In genomic region chr6:130018292-130018829, GRCh38 we compare ENCODE assay signal across 8 cellular contexts. TPM values are rescaled to one million over a fixed set of nuclear protein-coding genes. Genes with fewer than 3 reads are reported as not detected.
DNase-seq lines count a peak whose midpoint lies in the region; ATAC-seq and TF ChIP-seq lines count a peak whose summit lies in the region.

L3MBTL3 (plus strand) TSS chr6:130018581; CDS start chr6:130042700, 24,119 bp downstream.

- ATAC-seq in HG02642 (IDR thresholded peaks at IDR 0.05; ENCODE audit: poor library complexity, unreplicated experiment) = peak; percentile 78
- peak; percentile 90 for ATAC-seq in upper lobe of right lung

- WGBS in prostate gland = 1% methylated on average over 27 of the region's 29 CpGs

- peak; percentile 21 for TF ChIP-seq POLR2A in prostate gland (IDR thresholded peaks at IDR 0.05)

- H3K4me1 ChIP-seq in right atrium auricular region = no peaks in the 10 kb centered on the region
- H3K4me1 ChIP-seq in prostate gland (replicated peaks) = no peaks in the 10 kb centered on the region
- no peaks in the 10 kb centered on the region for H3K4me1 ChIP-seq in upper lobe of right lung

- H3K9me3 ChIP-seq in right atrium auricular region = no peaks in the 10 kb centered on the region
- no peaks in the 10 kb centered on the region for H3K9me3 ChIP-seq in prostate gland
- no peaks in the 10 kb centered on the region for H3K9me3 ChIP-seq in upper lobe of right lung

- intact Hi-C loops in prostate gland (cut with DNase I) = loop anchor here (5.0 kb wide), 1 partner anchor 421 kb away; no protein-coding TSS in a partner anchor
- intact Hi-C loops in upper lobe of right lung (cut with DNase I) = no loop called here

- no peaks in the 10 kb centered on the region for H3K27me3 ChIP-seq in right atrium auricular region
- no peaks in the 10 kb centered on the region for H3K27me3 ChIP-seq in prostate gland (replicated peaks; ENCODE audit: insufficient read depth)
- H3K27me3 ChIP-seq in upper lobe of right lung = no peaks in the 10 kb centered on the region

- TF ChIP-seq CTCF in GM12865 (IDR thresholded peaks at IDR 0.05; ENCODE audit: insufficient read depth, low read depth, low read length, missing control alignments) (no peak), right atrium auricular region (IDR thresholded peaks at IDR 0.05) (no peak), prostate gland (IDR thresholded peaks at IDR 0.05) (no peak), upper lobe of right lung (IDR thresholded peaks at IDR 0.05) (no peak)

- DNase-seq in GM12865 (ENCODE audit: low read depth) (peak; percentile 88), NCI-H1105 treated with DMSO at 0.1 percent for 48 hours (lab: John Stamatoyannopoulos, UW) (peak; percentile 89), T-helper 2 cell (peak; percentile 69 to 91 (median 81)), right atrium auricular region (ENCODE audit: low spot score) (peak; percentile 83), prostate gland (ENCODE audit: low spot score) (peak; percentile 86), upper lobe of right lung (peak; percentile 94)

- H3K36me3 ChIP-seq in right atrium auricular region (no peaks in the 10 kb centered on the region), prostate gland (no peaks in the 10 kb centered on the region), upper lobe of right lung (no peaks in the 10 kb centered on the region)

- H3K4me3 ChIP-seq in GM12865 (ENCODE audit: low read depth, low read length) (peak within 1 kb of the TSS; percentile 93), right atrium auricular region (peak within 1 kb of the TSS; percentile 84 to 85), prostate gland (peak within 1 kb of the TSS; percentile 74 to 78), upper lobe of right lung (peak within 1 kb of the TSS; percentile 82)

- H3K27ac ChIP-seq in angular gyrus (ENCODE audit: low read depth, low read length) (peak within 1 kb of the TSS; percentile 24), right atrium auricular region (peak within 1 kb of the TSS; percentile 68 to 73), prostate gland (peak within 1 kb of the TSS; percentile 79 to 85), upper lobe of right lung (peak within 1 kb of the TSS; percentile 77)

RNA-seq across cellular contexts. Expression of gene L3MBTL3, which starts in this region (rescaled TPM):
- total RNA-seq in right atrium auricular region (1 to 10 TPM; 1.8 to 3.1 TPM), prostate gland (10 to 100 TPM in 1 of 2 donors, 1 to 10 TPM in 1; 7.7 to 25.0 TPM), upper lobe of right lung (6.3 TPM)

Comparison
In these comparisons a context has a peak if more than half of its experiments do, and no peak if none do; other contexts are left out.
1. Peak in every context shown above with its lines: DNase-seq, ATAC-seq, H3K4me3 ChIP-seq and H3K27ac ChIP-seq.
2. H3K27ac ChIP-seq: peak in every context shown above with its lines; median percentile 82 in prostate gland; 77 in upper lobe of right lung; 70 in right atrium auricular region; 24 in angular gyrus.